In genomic region chr11:44979536-44980399, GRCh38 we compare ENCODE assay signal across 9 cellular contexts. TPM values are rescaled to one million over a fixed set of nuclear protein-coding genes. Genes with fewer than 3 reads are reported as not detected.
DNase-seq lines count a peak whose midpoint lies in the region; ATAC-seq and TF ChIP-seq lines count a peak whose summit lies in the region.
"Had no signal": no experiment of that assay in that cellular context is flagged by ENCODE, and none has a peak within 500 bp of the region (broad histone marks: within the 10 kb centered on the region; RNA-seq: fewer than 3 reads in every experiment).

No MANE protein-coding gene starts in this region.

- H3K27me3 ChIP-seq in foreskin keratinocyte (no peaks in the 10 kb centered on the region), rectal smooth muscle tissue (ENCODE audit: control insufficient read depth, insufficient read depth, low read length) (no peaks in the 10 kb centered on the region)

- peaks cover 28% of the 10 kb centered on the region for H3K4me1 Mint-ChIP-seq in activated CD4-positive, alpha-beta memory T cell treated with anti-CD3 and anti-CD28 coated beads, Interleukin-2, amount 10 ng/mL, durations not matched to agents 7 days and 5 days

- TF ChIP-seq CTCF in foreskin keratinocyte (conservative IDR thresholded peaks at IDR 0.05), result no peak

- H3K36me3 Mint-ChIP-seq in activated CD4-positive, alpha-beta memory T cell treated with anti-CD3 and anti-CD28 coated beads, Interleukin-2, amount 10 ng/mL, durations not matched to agents 7 days and 5 days (ENCODE audit: low read depth), result no peaks in the 10 kb centered on the region

- H3K36me3 ChIP-seq in rectal smooth muscle tissue (ENCODE audit: control insufficient read depth, insufficient read depth, low read length), result no peaks in the 10 kb centered on the region

- no peak overlapping the region for H3K9ac ChIP-seq in rectal smooth muscle tissue (ENCODE audit: low read length)

- H3K4me3 Mint-ChIP-seq in activated CD4-positive, alpha-beta memory T cell treated with anti-CD3 and anti-CD28 coated beads, Interleukin-2, amount 10 ng/mL, durations not matched to agents 7 days and 5 days, result no peak overlapping the region

- H3K4me3 ChIP-seq in rectal smooth muscle tissue (ENCODE audit: low read length), result peak overlapping the region; percentile 12

- H3K4me1 ChIP-seq in foreskin keratinocyte (peaks cover 9% of the 10 kb centered on the region), rectal smooth muscle tissue (ENCODE audit: control insufficient read depth, insufficient read depth, low read length) (no peaks in the 10 kb centered on the region)

- ATAC-seq in foreskin keratinocyte, result peak; percentile 93
- no peak for ATAC-seq in SK-N-SH treated with all-trans-retinoic acid at 6 μM for 48 hours
- no peak for ATAC-seq in GM19023 (IDR thresholded peaks at IDR 0.05; ENCODE audit: unreplicated experiment)
- no peak for ATAC-seq in HG02610 (IDR thresholded peaks at IDR 0.05; ENCODE audit: unreplicated experiment)

- POLR2A ChIA-PET in activated CD4-positive, alpha-beta memory T cell treated with anti-CD3 and anti-CD28 coated beads, Interleukin-2, amount 10 ng/mL, durations not matched to agents 7 days and 5 days (lab: Charles Lee), result no interaction called here

- peaks cover 2% of the 10 kb centered on the region for H3K27me3 Mint-ChIP-seq in activated CD4-positive, alpha-beta memory T cell treated with anti-CD3 and anti-CD28 coated beads, Interleukin-2, amount 10 ng/mL, durations not matched to agents 7 days and 5 days

- CTCF ChIA-PET in activated CD4-positive, alpha-beta memory T cell treated with anti-CD3 and anti-CD28 coated beads, Interleukin-2, amount 10 ng/mL, durations not matched to agents 7 days and 5 days (lab: Charles Lee), result interaction anchor here (1.1 kb wide), 1 partner anchor 125 kb away, joined by 3 read pairs; no protein-coding TSS in a partner anchor

- H3K27ac ChIP-seq in foreskin keratinocyte (no peak overlapping the region), rectal smooth muscle tissue (ENCODE audit: low read depth, low read length) (no peak overlapping the region)

- H3K27ac Mint-ChIP-seq in activated CD4-positive, alpha-beta memory T cell treated with anti-CD3 and anti-CD28 coated beads, Interleukin-2, amount 10 ng/mL, durations not matched to agents 7 days and 5 days, result no peak overlapping the region

- DNase-seq in HPDE6-E6E7 (ENCODE audit: extremely low spot score) (peak; percentile 91), NCI-H774 (lab: John Stamatoyannopoulos, UW) (peak; percentile 94), foreskin keratinocyte (peak; percentile 78 to 87)
- no peak for DNase-seq in activated CD4-positive, alpha-beta memory T cell treated with anti-CD3 and anti-CD28 coated beads, Interleukin-2, amount 10 ng/mL, durations not matched to agents 7 days and 5 days
- DNase-seq: NCI-H226 had no signal

- H3K9me3 Mint-ChIP-seq in activated CD4-positive, alpha-beta memory T cell treated with anti-CD3 and anti-CD28 coated beads, Interleukin-2, amount 10 ng/mL, durations not matched to agents 7 days and 5 days, result no peaks in the 10 kb centered on the region

TF ChIP-seq in SK-N-SH treated with all-trans-retinoic acid at 6 μM for 48 hours, 23 proteins besides CTCF, POLR2A, EP300 and RAD21:
- TF ChIP-seq RARB (CRISPR knock-in tag; IDR thresholded peaks at IDR 0.05) (no peak), SNAI2 (CRISPR knock-in tag; IDR thresholded peaks at IDR 0.05) (no peak), PPARA (CRISPR knock-in tag; IDR thresholded peaks at IDR 0.05; ENCODE audit: borderline replicate concordance) (no peak), OSR1 (CRISPR knock-in tag; IDR thresholded peaks at IDR 0.05) (no peak), ZNF8 (CRISPR knock-in tag; IDR thresholded peaks at IDR 0.05) (no peak), ZC3H10 (CRISPR knock-in tag; IDR thresholded peaks at IDR 0.05) (no peak), PATZ1 (CRISPR knock-in tag; IDR thresholded peaks at IDR 0.05; ENCODE audit: borderline replicate concordance) (no peak), BACH2 (CRISPR knock-in tag; IDR thresholded peaks at IDR 0.05; ENCODE audit: borderline replicate concordance) (no peak), ISL1 (CRISPR knock-in tag; IDR thresholded peaks at IDR 0.05) (no peak), CREB5 (CRISPR knock-in tag; IDR thresholded peaks at IDR 0.05; ENCODE audit: low read depth) (no peak), POU6F1 (CRISPR knock-in tag; IDR thresholded peaks at IDR 0.05; ENCODE audit: borderline replicate concordance, low read depth) (no peak), CSRNP3 (CRISPR knock-in tag; IDR thresholded peaks at IDR 0.05) (no peak), ZFP30 (CRISPR knock-in tag; IDR thresholded peaks at IDR 0.05) (no peak)

RNA-seq across cellular contexts. Expression of gene TP53I11, which starts 29.1 kb away (rescaled TPM):
- total RNA-seq in foreskin keratinocyte, result 28.9 and 38.4 TPM in 2 replicates
- polyA plus RNA-seq in foreskin keratinocyte, result 32.0 and 45.3 TPM in 2 replicates
- under 1 TPM; 0.73 to 0.81 TPM for total RNA-seq in activated CD4-positive, alpha-beta memory T cell treated with anti-CD3 and anti-CD28 coated beads, Interleukin-2, amount 10 ng/mL, durations not matched to agents 7 days and 5 days

Comparison
In these comparisons a context has a peak if more than half of its experiments do, and no peak if none do; other contexts are left out.
1. RNA of gene TP53I11, which starts 29.1 kb away (total RNA-seq): 28.9 to 38.4 TPM in foreskin keratinocyte; 0.73 to 0.81 TPM in activated CD4-positive, alpha-beta memory T cell treated with anti-CD3 and anti-CD28 coated beads, Interleukin-2, amount 10 ng/mL, durations not matched to agents 7 days and 5 days; every median in the first group is over 10 times any median in the second.